19 cellular contexts compared by ENCODE assay signal in genomic region chr14:103043257-103043893, GRCh38. TPM values are rescaled to one million over a fixed set of nuclear protein-coding genes. Genes with fewer than 3 reads are reported as not detected.
A peak's percentile ranks its signal among the peaks of the same experiment; 100 is the strongest.
DNase-seq lines count a peak whose midpoint lies in the region; ATAC-seq, FAIRE-seq and TF ChIP-seq lines count a peak whose summit lies in the region.
"Had no signal": no experiment of that assay in that cellular context is flagged by ENCODE, and none has a peak within 500 bp of the region (broad histone marks: within the 10 kb centered on the region; RNA-seq: fewer than 3 reads in every experiment).

No MANE protein-coding gene starts in this region.

- H3K9me1 ChIP-seq in K562 (ENCODE audit: control insufficient read depth, insufficient read depth, low read length) = no peaks in the 10 kb centered on the region

- BruUV-seq in Panc1 (replicated peaks; lab: Mats Ljungman, UMichigan) = TSS peak; percentile 53
- no TSS peak for BruUV-seq in K562 (replicated peaks; lab: Mats Ljungman, UMichigan)

- peaks cover 5% of the 10 kb centered on the region for H3K9me3 Mint-ChIP-seq in type B pancreatic cell
- H3K9me3 Mint-ChIP-seq: CD4-positive, alpha-beta T cell had no signal

- no peak overlapping the region for H3K9ac ChIP-seq in K562 (ENCODE audit: insufficient read depth in 1 of 2, low read depth in 2 of 2, low read length in 2 of 2)

- H3K4me1 ChIP-seq in HEK293 (ENCODE audit: control insufficient read depth, insufficient read depth, low read length) (peaks cover 3% of the 10 kb centered on the region; the same call in 1 of the 2 replicates), Panc1 (ENCODE audit: control insufficient read depth, insufficient read depth, low read length) (peaks cover 11% of the 10 kb centered on the region), K562 (replicated peaks in 1 of 2; ENCODE audit: control insufficient read depth in 2 of 2, insufficient read depth in 2 of 2, low read length in 2 of 2) (peaks cover 0 to 5% of the 10 kb centered on the region in 2 experiments; a peak in 3 of 5 replicates)
- H3K4me1 ChIP-seq: A549, Caco-2 had no signal

- no peak for ATAC-seq in Panc1
- no peak for ATAC-seq in K562
- ATAC-seq in GM19463 (IDR thresholded peaks at IDR 0.05; ENCODE audit: unreplicated experiment) = no peak
- ATAC-seq in Right ventricle myocardium inferior = no peak
- ATAC-seq: A549, HCT116 had no signal

- no peak for FAIRE-seq in K562 (lab: Jason Lieb, UNC)
- FAIRE-seq: A549, D721Med, G401.6 had no signal

- TF ChIP-seq CTCF in HEK293 (tag by site-specific recombination; IDR thresholded peaks at IDR 0.05) (no peak), Panc1 (IDR thresholded peaks at IDR 0.05) (no peak), K562 (IDR thresholded peaks at IDR 0.05 in 2 of 3, conservative IDR thresholded peaks at IDR 0.05 in 1 of 3; ENCODE audit: insufficient read depth in 2 of 3, low read depth in 1 of 3, low read length in 3 of 3) (no peak), type B pancreatic cell (conservative IDR thresholded peaks at IDR 0.05) (no peak)

- H3K36me3 ChIP-seq in HEK293 (ENCODE audit: control insufficient read depth in 2 of 2, insufficient read depth in 1 of 2, low read length in 2 of 2) (peaks cover 0 to 14% of the 10 kb centered on the region in 2 experiments; a peak in 2 of 3 replicates), Panc1 (ENCODE audit: control insufficient read depth, insufficient read depth, low read length) (no peaks in the 10 kb centered on the region), K562 (ENCODE audit: control insufficient read depth, insufficient read depth, low read length) (no peaks in the 10 kb centered on the region)

- CTCF ChIA-PET in HEK293 (lab: Yijun Ruan, JAX) = interaction anchor here (0.7 kb wide), 1 partner anchor 518 kb away, joined by 4 read pairs; no protein-coding TSS in a partner anchor
- CTCF ChIA-PET in Panc1 (lab: Charles Lee) = no interaction called here
- CTCF ChIA-PET in K562 (lab: Yijun Ruan, JAX; ENCODE audit: low intra/inter-chr PET ratio) = no interaction called here

- H3K4me2 ChIP-seq in K562 (ENCODE audit: insufficient read depth, low read length) = no peak overlapping the region
- H3K4me2 ChIP-seq: A549 had no signal

- WGBS in K562 (ENCODE audit: insufficient coverage, low coverage, missing lambda C conversion rate) = 81% methylated on average over 8 of the region's 8 CpGs

- POLR2A ChIA-PET in HEK293 (lab: Yijun Ruan, JAX) = interaction anchor here (0.9 kb wide), 1 partner anchor 13 kb away, joined by 3 read pairs; no protein-coding TSS in a partner anchor
- POLR2A ChIA-PET in Panc1 (lab: Charles Lee) = no interaction called here
- POLR2A ChIA-PET in K562 (lab: Yijun Ruan, JAX) = interaction anchor here (1.3 kb wide), 1 partner anchor 11 kb away, joined by 5 read pairs; no protein-coding TSS in a partner anchor

- TF ChIP-seq RAD21 in K562 (CRISPR knock-in tag; conservative IDR thresholded peaks at IDR 0.05 in 1 of 2, IDR thresholded peaks at IDR 0.05 in 1 of 2) = no peak

- peak overlapping the region; percentile 89 for H3K27ac Mint-ChIP-seq in type B pancreatic cell
- H3K27ac Mint-ChIP-seq: CD4-positive, alpha-beta T cell had no signal

- H3K9me3 ChIP-seq in HEK293 (ENCODE audit: control insufficient read depth, insufficient read depth, low read depth, low read length) (no peaks in the 10 kb centered on the region), Panc1 (ENCODE audit: control insufficient read depth, insufficient read depth, low read depth, low read length) (no peaks in the 10 kb centered on the region), K562 (replicated peaks; ENCODE audit: control insufficient read depth, insufficient read depth, low read depth, low read length) (no peaks in the 10 kb centered on the region)
- H3K9me3 ChIP-seq: Caco-2 had no signal

- H4K20me1 ChIP-seq in K562 (replicated peaks; ENCODE audit: control insufficient read depth, insufficient read depth, low read length) = no peaks in the 10 kb centered on the region

- H3K4me1 Mint-ChIP-seq in type B pancreatic cell (ENCODE audit: unreplicated experiment) = peaks cover 21% of the 10 kb centered on the region

- H3K27me3 Mint-ChIP-seq in type B pancreatic cell = no peaks in the 10 kb centered on the region

- intact Hi-C loops in Panc1 (cut with micrococcal nuclease; ENCODE audit: unreplicated experiment) (no loop called here), K562 (cut with micrococcal nuclease) (no loop called here), Right ventricle myocardium inferior (cut with DNase I) (no loop called here)

- H3K27me3 ChIP-seq in Panc1 (ENCODE audit: control insufficient read depth, insufficient read depth, low read length) (no peaks in the 10 kb centered on the region), K562 (ENCODE audit: control insufficient read depth in 2 of 2, insufficient read depth in 2 of 2, low read length in 2 of 2) (no peaks in the 10 kb centered on the region)

- H3K27ac ChIP-seq in HEK293 (ENCODE audit: extremely low read depth, low read depth, low read length) = no peak overlapping the region
- no peak overlapping the region for H3K27ac ChIP-seq in Panc1 (ENCODE audit: low read length)
- no peak overlapping the region for H3K27ac ChIP-seq in K562 (ENCODE audit: extremely low read depth, low read depth, low read length)
- H3K27ac ChIP-seq: A549, C4-2B had no signal

- no peak overlapping the region for H3K4me3 ChIP-seq in HEK293 (ENCODE audit: low read depth, low read length)
- H3K4me3 ChIP-seq in Panc1 (ENCODE audit: low read depth in 2 of 2, low read length in 2 of 2) = no peak overlapping the region
- H3K4me3 ChIP-seq in K562 = no peak overlapping the region
- H3K4me3 ChIP-seq: A549 had no signal

- H2AFZ ChIP-seq in K562 (ENCODE audit: low read depth, low read length) = no peak overlapping the region

- in situ Hi-C loops in Panc1 (cut with HindIII; ENCODE audit: low pct_unique_long_range_greater_than_20kb, low sequenced_read_pairs) = no loop called here
- in situ Hi-C loops in K562 (cut with MboI) = no loop called here

- no peak for TF ChIP-seq EP300 in K562 (IDR thresholded peaks at IDR 0.05; ENCODE audit: low read length)

- H3K79me2 ChIP-seq in K562 (ENCODE audit: control insufficient read depth, insufficient read depth, low read length) = peaks cover 14% of the 10 kb centered on the region; the same call in 1 of the 3 replicates

- H3K36me3 Mint-ChIP-seq in type B pancreatic cell = peaks cover 32% of the 10 kb centered on the region

- H3K4me3 Mint-ChIP-seq in type B pancreatic cell = no peak overlapping the region
- H3K4me3 Mint-ChIP-seq: CD4-positive, alpha-beta T cell had no signal

- TF ChIP-seq POLR2A in K562 (conservative IDR thresholded peaks at IDR 0.05) = no peak

- DNase-seq in Panc1 (ENCODE audit: low read depth, low spot score) (no peak), K562 (ENCODE audit: extremely low read depth in 1 of 4, low spot score in 3 of 4) (no peak), type B pancreatic cell (ENCODE audit: extremely low spot score, unreplicated experiment) (no peak), Right ventricle myocardium inferior (ENCODE audit: missing footprints) (no peak)
- DNase-seq in activated naive CD4-positive, alpha-beta T cell treated with Interleukin-2 at 50 U/mL for 16 hours = no peak
- DNase-seq: AML-193; Caco-2; CD4-positive, alpha-beta T cell; GOT3; H7 had no signal

RNA-seq across cellular contexts. Expression of gene CDC42BPB, which starts 14.0 kb away (rescaled TPM):
- total RNA-seq in Panc1 (2021; ENCODE audit: unreplicated experiment) (84.4 TPM), K562 (2014; rRNA removed) (12.6 and 15.1 TPM in 2 replicates), K562 (2014; rRNA removed; fragmentation: Illumina TruSeq; extraction: Trizol) (8.8 and 9.0 TPM in 2 replicates), K562 (2015; rRNA removed; fragmentation: Illumina TruSeq; extraction: Trizol) (8.7 and 9.7 TPM in 2 replicates), K562 (2021) (19.6 and 24.3 TPM in 2 replicates), type B pancreatic cell (ENCODE audit: low replicate concordance) (83.6 and 88.6 TPM in 2 replicates), Right ventricle myocardium inferior (68.9 TPM)
- 80.5 TPM for polyA plus RNA-seq in Panc1 (2012; ENCODE audit: insufficient read length)
- total RNA-seq in K562 (2011; cell fraction: chromatin; rRNA removed; ENCODE audit: low replicate concordance) = 119 and 196 TPM in 2 replicates
- 64.6 and 73.0 TPM in 2 replicates for total RNA-seq in K562 (2011; cell fraction: nucleolus; rRNA removed)
- 59.7 and 71.4 TPM in 2 replicates for total RNA-seq in K562 (2011; cell fraction: nucleoplasm; rRNA removed)
- polyA plus RNA-seq in K562 (2011; rRNA removed) (19.5 and 22.9 TPM in 2 replicates), K562 (2014; fragmentation: Illumina TruSeq; extraction: Trizol) (16.5 and 17.0 TPM in 2 replicates), K562 (2014; fragmentation: Nextera tagmentation; extraction: Ambion mirVana) (under 1 TPM; 0.07 to 0.25 TPM), K562 (2014; rRNA removed) (13.9 and 15.0 TPM in 2 replicates)
- polyA plus RNA-seq in K562 (2011; cell fraction: cytosol; rRNA removed) = 11.9 and 18.9 TPM in 2 replicates
- polyA plus RNA-seq in K562 (2011; cell fraction: nucleus; rRNA removed) = 48.6 and 73.5 TPM in 2 replicates
- 17.6 and 18.7 TPM in 2 replicates for polyA plus RNA-seq in K562 (2012)
- 18.5 and 26.6 TPM in 2 replicates for polyA minus RNA-seq in K562 (2011; rRNA and poly(A)+ RNA removed)
- polyA minus RNA-seq in K562 (2011; cell fraction: cytosol; rRNA and poly(A)+ RNA removed) = 21.0 and 21.4 TPM in 2 replicates
- 22.5 and 33.5 TPM in 2 replicates for polyA minus RNA-seq in K562 (2011; cell fraction: nucleus; rRNA and poly(A)+ RNA removed)

RNA-seq across cellular contexts. Expression of gene LBHD2, which starts 40.6 kb away (rescaled TPM):
- total RNA-seq in Panc1 (2021; ENCODE audit: unreplicated experiment) (not detected), K562 (2014; rRNA removed) (not detected in 2 replicates), K562 (2014; rRNA removed; fragmentation: Illumina TruSeq; extraction: Trizol) (not detected in 2 replicates), K562 (2015; rRNA removed; fragmentation: Illumina TruSeq; extraction: Trizol) (not detected in 2 replicates), K562 (2021) (not detected in 2 replicates), type B pancreatic cell (ENCODE audit: low replicate concordance) (not detected in 2 replicates), Right ventricle myocardium inferior (not detected)
- not detected for polyA plus RNA-seq in Panc1 (2012; ENCODE audit: insufficient read length)
- total RNA-seq in K562 (2011; cell fraction: chromatin; rRNA removed; ENCODE audit: low replicate concordance) = not detected in 2 replicates
- not detected in 2 replicates for total RNA-seq in K562 (2011; cell fraction: nucleolus; rRNA removed)
- total RNA-seq in K562 (2011; cell fraction: nucleoplasm; rRNA removed) = not detected in 2 replicates
- polyA plus RNA-seq in K562 (2011; rRNA removed) (not detected in 2 replicates), K562 (2014; fragmentation: Illumina TruSeq; extraction: Trizol) (not detected in 2 replicates), K562 (2014; fragmentation: Nextera tagmentation; extraction: Ambion mirVana) (not detected), K562 (2014; rRNA removed) (not detected in 2 replicates)
- polyA plus RNA-seq in K562 (2011; cell fraction: cytosol; rRNA removed) = 0.30 TPM in 1 of 2 replicates, not detected in the other
- polyA plus RNA-seq in K562 (2011; cell fraction: nucleus; rRNA removed) = not detected in 2 replicates
- polyA plus RNA-seq in K562 (2012) = not detected in 2 replicates
- polyA minus RNA-seq in K562 (2011; rRNA and poly(A)+ RNA removed) = not detected in 2 replicates
- not detected in 2 replicates for polyA minus RNA-seq in K562 (2011; cell fraction: cytosol; rRNA and poly(A)+ RNA removed)
- not detected in 2 replicates for polyA minus RNA-seq in K562 (2011; cell fraction: nucleus; rRNA and poly(A)+ RNA removed)
- total RNA-seq: Caco-2; CD4-positive, alpha-beta T cell; H7; HT-29 had no signal
- polyA plus RNA-seq: A549, BJ had no signal

RNA-seq across cellular contexts. Expression of gene EXOC3L4, which starts 51.1 kb away (rescaled TPM):
- total RNA-seq in Panc1 (2021; ENCODE audit: unreplicated experiment) (2.6 TPM), K562 (2014; rRNA removed) (3.5 and 5.6 TPM in 2 replicates), K562 (2014; rRNA removed; fragmentation: Illumina TruSeq; extraction: Trizol) (0.33 TPM in 1 of 2 replicates, not detected in the other), K562 (2015; rRNA removed; fragmentation: Illumina TruSeq; extraction: Trizol) (0.83 and 1.6 TPM in 2 replicates), K562 (2021) (5.4 and 6.7 TPM in 2 replicates), type B pancreatic cell (ENCODE audit: low replicate concordance) (4.0 and 4.1 TPM in 2 replicates), Right ventricle myocardium inferior (1.2 TPM)
- polyA plus RNA-seq in Panc1 (2012; ENCODE audit: insufficient read length) = 1.9 TPM
- 7.7 and 24.3 TPM in 2 replicates for total RNA-seq in K562 (2011; cell fraction: chromatin; rRNA removed; ENCODE audit: low replicate concordance)
- total RNA-seq in K562 (2011; cell fraction: nucleolus; rRNA removed) = 22.4 and 23.0 TPM in 2 replicates
- total RNA-seq in K562 (2011; cell fraction: nucleoplasm; rRNA removed) = 13.8 and 17.9 TPM in 2 replicates
- polyA plus RNA-seq in K562 (2011; rRNA removed) (1.1 and 2.0 TPM in 2 replicates), K562 (2014; fragmentation: Illumina TruSeq; extraction: Trizol) (0.25 and 0.97 TPM in 2 replicates), K562 (2014; fragmentation: Nextera tagmentation; extraction: Ambion mirVana) (under 1 TPM in 1 of 2 experiments, not detected in 1; 0.10 TPM), K562 (2014; rRNA removed) (6.2 and 11.7 TPM in 2 replicates)
- polyA plus RNA-seq in K562 (2011; cell fraction: cytosol; rRNA removed) = 1.6 and 3.7 TPM in 2 replicates
- 8.4 and 18.9 TPM in 2 replicates for polyA plus RNA-seq in K562 (2011; cell fraction: nucleus; rRNA removed)
- polyA plus RNA-seq in K562 (2012) = 1.8 and 2.2 TPM in 2 replicates
- polyA minus RNA-seq in K562 (2011; rRNA and poly(A)+ RNA removed) = 0.21 TPM in 1 of 2 replicates, not detected in the other
- 2.5 and 2.9 TPM in 2 replicates for polyA minus RNA-seq in K562 (2011; cell fraction: cytosol; rRNA and poly(A)+ RNA removed)
- polyA minus RNA-seq in K562 (2011; cell fraction: nucleus; rRNA and poly(A)+ RNA removed) = 3.1 and 5.0 TPM in 2 replicates
- total RNA-seq: CD4-positive, alpha-beta T cell had no signal
- polyA plus RNA-seq: BJ had no signal

Comparison
In these comparisons a context has a peak if more than half of its experiments do, and no peak if none do; other contexts are left out.
1. Of the 44 proteins assayed by ChIP-seq in both K562 and HEK293: peak only in K562: none; only in HEK293: ZNF146; in both: none; in neither: 43.